Comparison of ENCODE assay signal across 12 cellular contexts in genomic region chr9:120655005-120655622, GRCh38. TPM values are rescaled to one million over a fixed set of nuclear protein-coding genes. Genes with fewer than 3 reads are reported as not detected.
A peak's percentile ranks its signal among the peaks of the same experiment; 100 is the strongest.
DNase-seq lines count a peak whose midpoint lies in the region; ATAC-seq lines count a peak whose summit lies in the region.
"Had no signal": no experiment of that assay in that cellular context is flagged by ENCODE, and none has a peak within 500 bp of the region (broad histone marks: within the 10 kb centered on the region; RNA-seq: fewer than 3 reads in every experiment).

No MANE protein-coding gene starts in this region.

- peak; percentile 8 for DNase-seq in adipocyte (ENCODE audit: low read depth)
- DNase-seq in non-pigmented ciliary epithelial cell (ENCODE audit: low read depth), result peak; percentile 9
- no peak for DNase-seq in activated T-helper 2 cell treated with anti-CD3 and anti-CD28 coated beads, Interferon-gamma antibody, Interleukin-2, Interleukin-4, amounts not matched to agents 10 μg/mL and 5 μg/mL and 100 μg/mL, durations not matched to agents 14 hours and 24 hours and 36 hours (ENCODE audit: low spot score)
- DNase-seq in midbrain (lab: John Stamatoyannopoulos, UW), result no peak
- DNase-seq: NCI-H748 treated with DMSO at 0.1 percent for 48 hours had no signal

- H3K36me3 ChIP-seq in adipocyte (ENCODE audit: control insufficient read depth, insufficient read depth, low read length, severe bottlenecking), result peaks cover 4% of the 10 kb centered on the region

- no peak overlapping the region for H3K9ac ChIP-seq in adipocyte (ENCODE audit: low read length)

- peaks cover 5% of the 10 kb centered on the region for H3K4me1 ChIP-seq in adipocyte (ENCODE audit: control insufficient read depth, insufficient read depth, low read length)

- no peak overlapping the region for H3K4me3 ChIP-seq in adipocyte (ENCODE audit: low read length)
- H3K4me3 ChIP-seq: skin epidermis had no signal

- no peaks in the 10 kb centered on the region for H3K36me3 Mint-ChIP-seq in activated T-helper 2 cell treated with anti-CD3 and anti-CD28 coated beads, Interferon-gamma antibody, Interleukin-2, Interleukin-4, amounts not matched to agents 10 μg/mL and 5 μg/mL and 100 μg/mL, durations not matched to agents 14 hours and 24 hours and 36 hours (ENCODE audit: low read depth)
- H3K36me3 Mint-ChIP-seq: WTC11 had no signal

- no peaks in the 10 kb centered on the region for H3K9me3 Mint-ChIP-seq in activated T-helper 2 cell treated with anti-CD3 and anti-CD28 coated beads, Interferon-gamma antibody, Interleukin-2, Interleukin-4, amounts not matched to agents 10 μg/mL and 5 μg/mL and 100 μg/mL, durations not matched to agents 14 hours and 24 hours and 36 hours
- H3K9me3 Mint-ChIP-seq: brain, WTC11 had no signal

- no peaks in the 10 kb centered on the region for H3K27me3 ChIP-seq in adipocyte (replicated peaks; ENCODE audit: control insufficient read depth, insufficient read depth, low read length)

- peaks cover 9% of the 10 kb centered on the region for H3K4me1 Mint-ChIP-seq in activated T-helper 2 cell treated with anti-CD3 and anti-CD28 coated beads, Interferon-gamma antibody, Interleukin-2, Interleukin-4, amounts not matched to agents 10 μg/mL and 5 μg/mL and 100 μg/mL, durations not matched to agents 14 hours and 24 hours and 36 hours (ENCODE audit: low read depth)
- H3K4me1 Mint-ChIP-seq: WTC11 had no signal

- no peak overlapping the region for H3K4me3 Mint-ChIP-seq in activated T-helper 2 cell treated with anti-CD3 and anti-CD28 coated beads, Interferon-gamma antibody, Interleukin-2, Interleukin-4, amounts not matched to agents 10 μg/mL and 5 μg/mL and 100 μg/mL, durations not matched to agents 14 hours and 24 hours and 36 hours (ENCODE audit: low read depth)
- H3K4me3 Mint-ChIP-seq: brain, WTC11 had no signal

- H3K27ac Mint-ChIP-seq in activated T-helper 2 cell treated with anti-CD3 and anti-CD28 coated beads, Interferon-gamma antibody, Interleukin-2, Interleukin-4, amounts not matched to agents 10 μg/mL and 5 μg/mL and 100 μg/mL, durations not matched to agents 14 hours and 24 hours and 36 hours, result no peak overlapping the region
- H3K27ac Mint-ChIP-seq: brain, WTC11 had no signal

- intact Hi-C loops in activated T-helper 2 cell treated with anti-CD3 and anti-CD28 coated beads, Interferon-gamma antibody, Interleukin-2, Interleukin-4, amounts not matched to agents 10 μg/mL and 5 μg/mL and 100 μg/mL, durations not matched to agents 14 hours and 24 hours and 36 hours (cut with micrococcal nuclease), result no loop called here

- no peaks in the 10 kb centered on the region for H3K9me3 ChIP-seq in adipocyte (ENCODE audit: control insufficient read depth, low read length)

- H3K27me3 Mint-ChIP-seq in activated T-helper 2 cell treated with anti-CD3 and anti-CD28 coated beads, Interferon-gamma antibody, Interleukin-2, Interleukin-4, amounts not matched to agents 10 μg/mL and 5 μg/mL and 100 μg/mL, durations not matched to agents 14 hours and 24 hours and 36 hours (ENCODE audit: low read depth), result no peaks in the 10 kb centered on the region
- H3K27me3 Mint-ChIP-seq: brain had no signal

- peak; percentile 76 for ATAC-seq in GM18870 (IDR thresholded peaks at IDR 0.05; ENCODE audit: unreplicated experiment)
- peak; percentile 81 for ATAC-seq in HG02981 (IDR thresholded peaks at IDR 0.05; ENCODE audit: unreplicated experiment)
- ATAC-seq in GM18867 (IDR thresholded peaks at IDR 0.05; ENCODE audit: unreplicated experiment), result no peak
- ATAC-seq in HG03460 (IDR thresholded peaks at IDR 0.05; ENCODE audit: unreplicated experiment), result no peak
- ATAC-seq: WTC11 had no signal

RNA-seq across cellular contexts. Expression of gene MEGF9, which starts 59.2 kb away (rescaled TPM):
- 5.0 TPM in 2 replicates for total RNA-seq in activated T-helper 2 cell treated with anti-CD3 and anti-CD28 coated beads, Interferon-gamma antibody, Interleukin-2, Interleukin-4, amounts not matched to agents 10 μg/mL and 5 μg/mL and 100 μg/mL, durations not matched to agents 14 hours and 24 hours and 36 hours

Comparison
In these comparisons a context has a peak if more than half of its experiments do, and no peak if none do; other contexts are left out.
1. ATAC-seq: peak in GM18870 (single experiment) and HG02981 (single experiment); none in GM18867 (single experiment) and HG03460 (single experiment).
2. DNase-seq: peak in adipocyte (single experiment) and non-pigmented ciliary epithelial cell (single experiment); none in activated T-helper 2 cell treated with anti-CD3 and anti-CD28 coated beads, Interferon-gamma antibody, Interleukin-2, Interleukin-4, amounts not matched to agents 10 μg/mL and 5 μg/mL and 100 μg/mL, durations not matched to agents 14 hours and 24 hours and 36 hours (single experiment) and midbrain (single experiment).